8 cellular contexts compared by ENCODE assay signal in the genomic region with DNA sequence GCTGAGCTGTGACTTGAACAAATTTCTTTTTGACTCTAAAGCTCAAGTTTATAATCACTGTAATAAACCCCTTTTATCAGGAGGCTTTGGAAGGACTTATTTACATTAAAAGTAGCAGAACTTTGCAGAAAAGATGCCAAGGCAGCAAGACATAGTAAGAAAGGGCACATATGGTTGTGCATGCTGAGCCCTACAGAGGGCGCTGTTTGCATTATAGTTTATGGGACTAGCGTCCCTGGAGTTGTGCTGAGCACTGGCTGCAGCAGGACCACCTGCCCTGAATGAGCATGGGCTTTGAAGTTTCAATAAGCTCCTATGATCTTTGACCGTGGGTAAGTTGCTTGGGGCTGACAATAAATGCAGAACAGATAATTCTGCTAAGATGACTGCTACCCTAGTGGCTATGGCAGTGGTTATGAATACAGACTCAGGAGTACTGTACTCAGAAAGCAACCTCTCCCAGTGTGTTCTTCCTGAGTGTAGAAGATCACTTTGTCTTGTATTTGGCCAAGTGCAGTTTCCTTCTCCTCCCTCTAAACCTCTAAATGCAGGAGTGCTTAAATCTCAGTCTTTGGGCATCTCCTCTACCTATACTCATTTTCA. TPM values are rescaled to one million over a fixed set of nuclear protein-coding genes. Genes with fewer than 3 reads are reported as not detected.
DNase-seq lines count a peak whose midpoint lies in the region; ATAC-seq, FAIRE-seq and TF ChIP-seq lines count a peak whose summit lies in the region.

No MANE protein-coding gene starts in this region.

- no peaks in the 10 kb centered on the region for H3K9me3 ChIP-seq in astrocyte (ENCODE audit: insufficient read depth, low read depth, low read length)

- no peak for ATAC-seq in HG02970 (IDR thresholded peaks at IDR 0.05; ENCODE audit: low FRiP score, unreplicated experiment)

- H3K36me3 Mint-ChIP-seq in activated naive CD4-positive, alpha-beta T cell treated with anti-CD3 and anti-CD28 coated beads for 36 hours (ENCODE audit: low read depth): no peaks in the 10 kb centered on the region
- H3K36me3 Mint-ChIP-seq in astrocyte (ENCODE audit: low read depth, unreplicated experiment): no peaks in the 10 kb centered on the region
- no peaks in the 10 kb centered on the region for H3K36me3 Mint-ChIP-seq in mesothelial cell of epicardium

- no peaks in the 10 kb centered on the region for H3K27me3 Mint-ChIP-seq in activated naive CD4-positive, alpha-beta T cell treated with anti-CD3 and anti-CD28 coated beads for 36 hours (ENCODE audit: low read depth)
- H3K27me3 Mint-ChIP-seq in astrocyte (ENCODE audit: low read depth, unreplicated experiment) (peaks cover 12% of the 10 kb centered on the region), mesothelial cell of epicardium (ENCODE audit: low read depth) (peaks cover 13% of the 10 kb centered on the region)

- no peak overlapping the region for H3K27ac ChIP-seq in astrocyte (ENCODE audit: low read depth, low read length)

- CTCF ChIA-PET in activated naive CD4-positive, alpha-beta T cell treated with anti-CD3 and anti-CD28 coated beads for 36 hours (lab: Charles Lee): interaction anchor here (0.5 to 1.6 kb wide), 7 partner anchors 10 to 355 kb away, joined by 3 to 8 read pairs (median 4); no protein-coding TSS in a partner anchor

- TF ChIP-seq CTCF in LNCaP clone FGC (IDR thresholded peaks at IDR 0.05; ENCODE audit: control insufficient read depth, extremely low read depth, insufficient read depth) (peak; percentile 41), astrocyte (IDR thresholded peaks at IDR 0.05; ENCODE audit: insufficient read depth, low read depth, low read length) (peak; percentile 50), mesothelial cell of epicardium (IDR thresholded peaks at IDR 0.05; ENCODE audit: unreplicated experiment) (peak; percentile 66)

- DNase-seq in activated naive CD4-positive, alpha-beta T cell treated with anti-CD3 and anti-CD28 coated beads for 36 hours: peak; percentile 58
- no peak for DNase-seq in activated naive CD4-positive, alpha-beta T cell (lab: John Stamatoyannopoulos, UW)
- DNase-seq in LNCaP clone FGC (ENCODE audit: low read depth) (no peak), astrocyte (ENCODE audit: low read depth) (no peak), mesothelial cell of epicardium (ENCODE audit: low spot score in 2 of 2, unreplicated experiment in 2 of 2) (no peak), middle frontal gyrus (ENCODE audit: extremely low spot score, low spot score) (no peak), cortex of kidney (lab: John Stamatoyannopoulos, UW) (no peak)

- no peaks in the 10 kb centered on the region for H3K4me1 Mint-ChIP-seq in activated naive CD4-positive, alpha-beta T cell treated with anti-CD3 and anti-CD28 coated beads for 36 hours (ENCODE audit: low read depth)
- H3K4me1 Mint-ChIP-seq in astrocyte (ENCODE audit: low read depth, unreplicated experiment) (peaks cover 2% of the 10 kb centered on the region), mesothelial cell of epicardium (peaks cover 30% of the 10 kb centered on the region)

- H3K9me3 Mint-ChIP-seq in activated naive CD4-positive, alpha-beta T cell treated with anti-CD3 and anti-CD28 coated beads for 36 hours: no peaks in the 10 kb centered on the region
- peaks cover 2% of the 10 kb centered on the region for H3K9me3 Mint-ChIP-seq in astrocyte (ENCODE audit: unreplicated experiment)
- H3K9me3 Mint-ChIP-seq in mesothelial cell of epicardium: no peaks in the 10 kb centered on the region

- no peak overlapping the region for H3K4me3 Mint-ChIP-seq in activated naive CD4-positive, alpha-beta T cell treated with anti-CD3 and anti-CD28 coated beads for 36 hours
- no peak overlapping the region for H3K4me3 Mint-ChIP-seq in astrocyte (ENCODE audit: unreplicated experiment)
- H3K4me3 Mint-ChIP-seq in mesothelial cell of epicardium: no peak overlapping the region

- no peak overlapping the region for H3K27ac Mint-ChIP-seq in activated naive CD4-positive, alpha-beta T cell treated with anti-CD3 and anti-CD28 coated beads for 36 hours
- H3K27ac Mint-ChIP-seq in astrocyte (ENCODE audit: unreplicated experiment): no peak overlapping the region
- H3K27ac Mint-ChIP-seq in mesothelial cell of epicardium: no peak overlapping the region

- H3K4me2 ChIP-seq in astrocyte (ENCODE audit: low read length): no peak overlapping the region

- no peaks in the 10 kb centered on the region for H4K20me1 ChIP-seq in astrocyte (ENCODE audit: insufficient read depth, low read length)

- intact Hi-C loops in activated naive CD4-positive, alpha-beta T cell treated with anti-CD3 and anti-CD28 coated beads for 36 hours (cut with micrococcal nuclease): loop anchor here (1.0 kb wide), 1 partner anchor 355 kb away; no protein-coding TSS in a partner anchor

- H2AFZ ChIP-seq in astrocyte (ENCODE audit: low read depth, low read length): no peak overlapping the region

- FAIRE-seq in astrocyte (lab: Jason Lieb, UNC): no peak

- peaks cover 2% of the 10 kb centered on the region for H3K27me3 ChIP-seq in astrocyte (ENCODE audit: insufficient read depth, low read length)

- no peaks in the 10 kb centered on the region for H3K79me2 ChIP-seq in astrocyte (ENCODE audit: insufficient read depth, low read length)

- H3K36me3 ChIP-seq in astrocyte (ENCODE audit: insufficient read depth, low read length): no peaks in the 10 kb centered on the region

- peaks cover under 1% of the 10 kb centered on the region for H3K4me1 ChIP-seq in astrocyte (ENCODE audit: insufficient read depth, low read length)

- no peak overlapping the region for H3K9ac ChIP-seq in astrocyte (ENCODE audit: low read length)

- no peak overlapping the region for H3K4me3 ChIP-seq in LNCaP clone FGC (ENCODE audit: low read depth, low read length)
- no peak overlapping the region for H3K4me3 ChIP-seq in astrocyte (ENCODE audit: insufficient read depth, low read depth, low read length)

RNA-seq across cellular contexts. Expression of a gene that starts 45.4 kb away (rescaled TPM):
- total RNA-seq in activated naive CD4-positive, alpha-beta T cell treated with anti-CD3 and anti-CD28 coated beads for 36 hours: 10 to 100 TPM; 65.9 to 67.1 TPM
- total RNA-seq in astrocyte (11.4 and 12.8 TPM in 2 replicates), mesothelial cell of epicardium (24.4 to 25.1 TPM (median 24.8 TPM) in 3 replicates)
